ENCODE assay signal across 9 cellular contexts in the genomic region with DNA sequence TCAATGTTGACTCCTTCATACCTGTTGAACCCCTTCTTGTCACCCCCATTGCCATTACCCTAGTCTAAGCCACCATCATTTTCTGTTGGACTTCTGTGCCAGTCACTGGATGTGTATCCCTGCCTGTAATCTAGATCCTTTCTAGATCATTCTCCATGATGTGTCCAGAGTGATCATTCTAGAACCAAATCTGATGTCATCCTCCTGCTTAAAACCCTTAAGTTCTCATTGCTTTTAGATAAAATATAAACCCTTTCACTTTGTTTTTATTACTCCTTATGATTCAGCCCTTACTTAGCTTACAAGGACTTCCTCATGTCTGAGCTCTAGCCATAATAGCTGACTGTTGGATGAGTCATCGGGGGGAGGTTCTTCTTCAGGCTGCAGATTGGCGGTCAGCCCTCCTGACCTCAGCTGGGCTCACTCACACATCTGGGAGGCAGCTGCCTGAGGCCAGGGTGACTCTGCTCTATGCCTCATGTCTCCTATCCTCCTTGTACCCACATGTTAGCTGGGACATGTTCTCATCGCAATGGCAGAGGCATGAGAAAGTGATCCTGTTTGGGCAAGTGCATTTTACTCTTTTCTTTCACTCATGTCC.
DNase-seq lines count a peak whose midpoint lies in the region; ATAC-seq and FAIRE-seq lines count a peak whose summit lies in the region.
"Had no signal": no experiment of that assay in that cellular context is flagged by ENCODE, and none has a peak within 500 bp of the region (broad histone marks: within the 10 kb centered on the region; RNA-seq: fewer than 3 reads in every experiment).

No MANE protein-coding gene starts in this region.

- no peaks in the 10 kb centered on the region for H3K4me1 ChIP-seq in small intestine (ENCODE audit: control insufficient read depth in 2 of 2, insufficient read depth in 1 of 2, low read depth in 1 of 2, low read length in 1 of 2)

- no peaks in the 10 kb centered on the region for H3K4me1 Mint-ChIP-seq in activated naive CD4-positive, alpha-beta T cell treated with anti-CD3 and anti-CD28 coated beads for 36 hours (ENCODE audit: low read depth)
- H3K4me1 Mint-ChIP-seq in T-helper 2 cell treated with Interferon-gamma antibody and Interleukin-4, amounts not matched to agents 5 μg/mL and 100 μg/mL, for 36 hours (ENCODE audit: low read depth), result peaks cover 6% of the 10 kb centered on the region

- no peaks in the 10 kb centered on the region for H3K27me3 ChIP-seq in small intestine (ENCODE audit: control insufficient read depth in 2 of 2, insufficient read depth in 2 of 2, low read length in 2 of 2)

- H3K27me3 Mint-ChIP-seq in activated naive CD4-positive, alpha-beta T cell treated with anti-CD3 and anti-CD28 coated beads for 36 hours (ENCODE audit: low read depth), result no peaks in the 10 kb centered on the region
- no peaks in the 10 kb centered on the region for H3K27me3 Mint-ChIP-seq in T-helper 2 cell treated with Interferon-gamma antibody and Interleukin-4, amounts not matched to agents 5 μg/mL and 100 μg/mL, for 36 hours (ENCODE audit: low read depth)

- H3K9me3 ChIP-seq in small intestine (ENCODE audit: control insufficient read depth, low read depth), result no peaks in the 10 kb centered on the region

- no peak for ATAC-seq in HG02981 (IDR thresholded peaks at IDR 0.05; ENCODE audit: unreplicated experiment)

- H3K36me3 ChIP-seq in small intestine (ENCODE audit: control insufficient read depth in 2 of 2, insufficient read depth in 2 of 2, low read length in 2 of 2), result no peaks in the 10 kb centered on the region

- no peaks in the 10 kb centered on the region for H3K9me3 Mint-ChIP-seq in activated naive CD4-positive, alpha-beta T cell treated with anti-CD3 and anti-CD28 coated beads for 36 hours
- no peaks in the 10 kb centered on the region for H3K9me3 Mint-ChIP-seq in T-helper 2 cell treated with Interferon-gamma antibody and Interleukin-4, amounts not matched to agents 5 μg/mL and 100 μg/mL, for 36 hours

- no peak overlapping the region for H3K4me3 Mint-ChIP-seq in activated naive CD4-positive, alpha-beta T cell treated with anti-CD3 and anti-CD28 coated beads for 36 hours
- H3K4me3 Mint-ChIP-seq in T-helper 2 cell treated with Interferon-gamma antibody and Interleukin-4, amounts not matched to agents 5 μg/mL and 100 μg/mL, for 36 hours, result no peak overlapping the region

- DNase-seq in activated naive CD4-positive, alpha-beta T cell treated with anti-CD3 and anti-CD28 coated beads for 36 hours, result peak; percentile 42
- DNase-seq in activated naive CD4-positive, alpha-beta T cell (lab: John Stamatoyannopoulos, UW), result no peak
- peak; percentile 7 for DNase-seq in T-helper 2 cell treated with Interferon-gamma antibody and Interleukin-4, amounts not matched to agents 5 μg/mL and 100 μg/mL, for 36 hours (ENCODE audit: low spot score)
- DNase-seq in glomerular endothelial cell (ENCODE audit: extremely low read depth, low read depth, low spot score) (peak; percentile 88), small intestine (peak; percentile 63), DMS114 treated with DMSO at 0.1 percent for 48 hours (lab: John Stamatoyannopoulos, UW; ENCODE audit: unreplicated experiment) (no peak), HuH-7 (ENCODE audit: low spot score) (no peak)

- no peak overlapping the region for H3K4me3 ChIP-seq in small intestine (ENCODE audit: low read depth in 1 of 2, low read length in 2 of 2)

- H3K27ac Mint-ChIP-seq in activated naive CD4-positive, alpha-beta T cell treated with anti-CD3 and anti-CD28 coated beads for 36 hours, result no peak overlapping the region
- H3K27ac Mint-ChIP-seq in T-helper 2 cell treated with Interferon-gamma antibody and Interleukin-4, amounts not matched to agents 5 μg/mL and 100 μg/mL, for 36 hours, result no peak overlapping the region

- peak overlapping the region in 1 of 2 donors; percentile 43 for H3K27ac ChIP-seq in small intestine (ENCODE audit: low read depth in 1 of 2, low read length in 1 of 2)

- no peak for FAIRE-seq in small intestine (lab: Jason Lieb, UNC)
- FAIRE-seq: G401.6 had no signal

- CTCF ChIA-PET in activated naive CD4-positive, alpha-beta T cell treated with anti-CD3 and anti-CD28 coated beads for 36 hours (lab: Charles Lee), result no interaction called here

- 38 to 56% (median 41%) methylated on average over 3 of the region's 3 CpGs for WGBS in small intestine, 3 donors

- no peaks in the 10 kb centered on the region for H3K36me3 Mint-ChIP-seq in activated naive CD4-positive, alpha-beta T cell treated with anti-CD3 and anti-CD28 coated beads for 36 hours (ENCODE audit: low read depth)
- no peaks in the 10 kb centered on the region for H3K36me3 Mint-ChIP-seq in T-helper 2 cell treated with Interferon-gamma antibody and Interleukin-4, amounts not matched to agents 5 μg/mL and 100 μg/mL, for 36 hours (ENCODE audit: low read depth)

- intact Hi-C loops in activated naive CD4-positive, alpha-beta T cell treated with anti-CD3 and anti-CD28 coated beads for 36 hours (cut with micrococcal nuclease), result no loop called here

Comparison
In these comparisons a context has a peak if more than half of its experiments do, and no peak if none do; other contexts are left out.
1. DNase-seq: peak in activated naive CD4-positive, alpha-beta T cell treated with anti-CD3 and anti-CD28 coated beads for 36 hours (single experiment), T-helper 2 cell treated with Interferon-gamma antibody and Interleukin-4, amounts not matched to agents 5 μg/mL and 100 μg/mL, for 36 hours (single experiment), glomerular endothelial cell (single experiment) and small intestine (single experiment); none in activated naive CD4-positive, alpha-beta T cell (0 of 4), DMS114 treated with DMSO at 0.1 percent for 48 hours (single experiment) and HuH-7 (single experiment).